8 cellular contexts compared by ENCODE assay signal in the genomic region with DNA sequence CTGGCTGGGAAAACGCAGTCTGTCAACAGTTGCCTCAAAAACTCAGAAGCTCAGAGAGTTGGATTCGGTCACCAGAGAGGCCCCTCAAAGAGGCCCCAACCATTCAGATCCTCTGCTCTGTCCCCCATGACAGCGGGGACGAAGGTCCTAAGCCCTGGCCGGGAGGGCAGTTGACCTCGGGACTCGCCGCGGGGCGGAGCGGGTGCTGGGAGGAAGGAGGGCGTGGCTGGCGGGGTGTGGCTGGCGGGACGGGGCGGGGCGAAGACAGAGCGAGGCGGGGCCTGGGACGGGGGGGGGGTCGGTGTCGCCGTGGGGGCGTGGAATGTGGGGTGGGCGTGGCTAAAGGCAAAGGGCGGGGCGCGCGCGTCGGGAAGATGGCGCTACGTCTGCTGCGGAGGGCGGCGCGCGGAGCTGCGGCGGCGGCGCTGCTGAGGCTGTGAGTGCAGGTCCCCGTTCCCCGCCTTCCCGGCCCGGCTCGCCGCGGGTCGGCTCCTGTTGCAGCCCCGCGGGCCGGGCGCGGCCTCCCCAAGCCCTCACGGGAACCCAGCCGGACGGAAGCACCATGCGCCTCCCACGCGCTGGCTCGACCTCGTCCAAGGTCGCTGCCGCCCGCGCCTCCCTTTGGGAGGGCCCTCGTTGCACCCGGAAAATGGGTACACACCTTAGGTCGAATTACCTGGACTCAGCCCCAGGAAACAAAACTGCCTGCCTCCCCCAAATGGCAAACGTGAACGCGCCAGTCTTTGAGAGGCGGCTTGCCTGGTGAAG. TPM values are rescaled to one million over a fixed set of nuclear protein-coding genes. Genes with fewer than 3 reads are reported as not detected.
A peak's percentile ranks its signal among the peaks of the same experiment; 100 is the strongest.
DNase-seq lines count a peak whose midpoint lies in the region; FAIRE-seq and TF ChIP-seq lines count a peak whose summit lies in the region.

A gene (plus strand): TSS at position 369 of the 768 bp plus-strand sequence.

- WGBS in GM23248 (ENCODE audit: low coverage in 1 of 2, low lambda C conversion rate in 2 of 2, missing lambda C conversion rate in 2 of 2), 2 experiments: 1 to 4% methylated on average over 41 to 73 of the region's 74 CpGs
- 0% methylated on average over 39 of the region's 74 CpGs for WGBS in suprapubic skin

- TF ChIP-seq EP300 in suprapubic skin (IDR thresholded peaks at IDR 0.05): no peak

- no peaks in the 10 kb centered on the region for H3K27me3 ChIP-seq in GM23248 (replicated peaks; ENCODE audit: insufficient read depth)
- no peaks in the 10 kb centered on the region for H3K27me3 ChIP-seq in Karpas-422 (ENCODE audit: low read length)
- no peaks in the 10 kb centered on the region; the same call in 1 of the 2 replicates for H3K27me3 ChIP-seq in SJCRH30
- H3K27me3 ChIP-seq in suprapubic skin: no peaks in the 10 kb centered on the region

- FAIRE-seq in frontal cortex (lab: Jason Lieb, UNC): no peak

- H3F3A ChIP-seq in GM23248 (ENCODE audit: insufficient read depth): no peaks in the 10 kb centered on the region

- peak in 1 of 2 donors; percentile 41 for TF ChIP-seq POLR2A in suprapubic skin (IDR thresholded peaks at IDR 0.05)

- no peaks in the 10 kb centered on the region for H3K9me3 ChIP-seq in GM23248 (ENCODE audit: low read depth)
- H3K9me3 ChIP-seq in Karpas-422 (ENCODE audit: low read length): no peaks in the 10 kb centered on the region
- no peaks in the 10 kb centered on the region for H3K9me3 ChIP-seq in SJCRH30 (replicated peaks)
- no peaks in the 10 kb centered on the region for H3K9me3 ChIP-seq in suprapubic skin

- H3K79me2 ChIP-seq in GM23248 (ENCODE audit: insufficient read depth) (no peaks in the 10 kb centered on the region), Karpas-422 (ENCODE audit: low read length) (no peaks in the 10 kb centered on the region)

- H3K4me2 ChIP-seq in GM23248 (ENCODE audit: unreplicated experiment): peak within 1 kb of the TSS; percentile 80
- peak within 1 kb of the TSS; percentile 82 for H3K4me2 ChIP-seq in Karpas-422 (ENCODE audit: low read depth, low read length, poor library complexity, severe bottlenecking)

- H3K9me2 ChIP-seq in GM23248 (ENCODE audit: insufficient read depth) (no peaks in the 10 kb centered on the region), Karpas-422 (replicated peaks; ENCODE audit: insufficient read depth, low read length) (no peaks in the 10 kb centered on the region)

- H3K9ac ChIP-seq in GM23248 (peak within 1 kb of the TSS; percentile 74), Karpas-422 (ENCODE audit: low read length) (peak within 1 kb of the TSS; percentile 82)

- H3K27ac ChIP-seq in GM23248 (no peak within 1 kb of the TSS), Karpas-422 (ENCODE audit: low read length) (0 out of 2 replicates have a peak within 1 kb of the TSS, but pooled peaks have one; percentile 18), SJCRH30 (peak within 1 kb of the TSS; percentile 58), suprapubic skin (peak within 1 kb of the TSS; percentile 84)

- no peak for TF ChIP-seq CTCF in suprapubic skin (IDR thresholded peaks at IDR 0.05)

- H2AFZ ChIP-seq in GM23248 (peak within 1 kb of the TSS; percentile 98), Karpas-422 (ENCODE audit: low read length) (peak within 1 kb of the TSS; percentile 99)

- H3K4me1 ChIP-seq in GM23248 (ENCODE audit: insufficient read depth) (no peaks in the 10 kb centered on the region), Karpas-422 (ENCODE audit: low read length) (peaks cover 25% of the 10 kb centered on the region), SJCRH30 (no peaks in the 10 kb centered on the region), suprapubic skin (peaks cover 7% of the 10 kb centered on the region)

- H3K4me3 ChIP-seq in GM23248 (peak within 1 kb of the TSS; percentile 83), Karpas-422 (ENCODE audit: low read length) (peak within 1 kb of the TSS; percentile 86), SJCRH30 (peak within 1 kb of the TSS; percentile 70), suprapubic skin (peak within 1 kb of the TSS; percentile 89)

- DNase-seq in ELF-1 (ENCODE audit: low read depth, low spot score) (peak; percentile 91), GM23248 (peak; percentile 92), Karpas-422 (peak; percentile 93), SJCRH30 (peak; percentile 81 to 83), frontal cortex (ENCODE audit: low spot score in 2 of 2) (peak; percentile 92 to 97), nucleus accumbens (lab: John Stamatoyannopoulos, UW) (peak; percentile 28 to 95 (median 89)), suprapubic skin (ENCODE audit: low spot score in 2 of 2) (peak; percentile 93)
- peak; percentile 88 for DNase-seq in activated naive CD4-positive, alpha-beta T cell treated with Interleukin-2 at 50 U/mL for 16 hours

- in situ Hi-C loops in GM23248 (cut with MboI): no loop called here

- no peaks in the 10 kb centered on the region for H4K20me1 ChIP-seq in GM23248 (ENCODE audit: insufficient read depth)
- H4K20me1 ChIP-seq in Karpas-422 (ENCODE audit: insufficient read depth, low read depth, low read length): peaks cover 4% of the 10 kb centered on the region; the same call in 1 of the 2 replicates

- H3K36me3 ChIP-seq in GM23248 (ENCODE audit: low read depth): no peaks in the 10 kb centered on the region
- H3K36me3 ChIP-seq in Karpas-422 (ENCODE audit: insufficient read depth, low read length): no peaks in the 10 kb centered on the region
- no peaks in the 10 kb centered on the region for H3K36me3 ChIP-seq in SJCRH30
- no peaks in the 10 kb centered on the region for H3K36me3 ChIP-seq in suprapubic skin

RNA-seq across cellular contexts. Expression of the gene that starts here (rescaled TPM):
- total RNA-seq in GM23248 (2014; rRNA removed; shearing (Covaris generic)): 0.38 and 0.86 TPM in 2 replicates
- 1.6 and 1.7 TPM in 2 replicates for polyA plus RNA-seq in GM23248 (2016; fragmentation: Nextera tagmentation; extraction: Ambion mirVana)
- total RNA-seq in Karpas-422 (2014; rRNA removed; shearing (Covaris generic); ENCODE audit: low replicate concordance): 2.8 and 7.3 TPM in 2 replicates
- total RNA-seq in SJCRH30 (2014; rRNA removed; shearing (Covaris generic)): 0.02 and 0.46 TPM in 2 replicates
- 2.4 TPM for total RNA-seq in frontal cortex
- total RNA-seq in suprapubic skin: 10 to 100 TPM in 1 of 4 donors, 1 to 10 TPM in 3; 4.0 to 17.0 (median 6.0) TPM

Comparison
In these comparisons a context has a peak if more than half of its experiments do, and no peak if none do; other contexts are left out.
1. Peak in DNase-seq, H3K4me3 ChIP-seq and H3K27ac ChIP-seq in SJCRH30; RNA of the gene not detected or under 1 TPM.